Comparison of ENCODE assay signal across 17 cellular contexts in genomic region chr7:157687158-157687557, GRCh38.
A peak's percentile ranks its signal among the peaks of the same experiment; 100 is the strongest.
DNase-seq lines count a peak whose midpoint lies in the region; ATAC-seq, FAIRE-seq and TF ChIP-seq lines count a peak whose summit lies in the region.
"Had no signal": no experiment of that assay in that cellular context is flagged by ENCODE, and none has a peak within 500 bp of the region (broad histone marks: within the 10 kb centered on the region; RNA-seq: fewer than 3 reads in every experiment).

No MANE protein-coding gene starts in this region.

- H3K4me2 ChIP-seq in Loucy (ENCODE audit: low read depth, low read length, poor library complexity, severe bottlenecking) (peak overlapping the region; percentile 38), H1 (ENCODE audit: insufficient read depth in 1 of 2, low read depth in 2 of 2, low read length in 2 of 2) (no peak overlapping the region), hepatocyte (no peak overlapping the region)

- FAIRE-seq in H1 (lab: Jason Lieb, UNC): no peak
- FAIRE-seq: GM19239 had no signal

- H2BK15ac ChIP-seq in H1 (ENCODE audit: low read length): no peak overlapping the region

- H2BK120ac ChIP-seq in H1 (replicated peaks; ENCODE audit: low read depth, low read length): no peak overlapping the region

- H3K27me3 ChIP-seq in Loucy (ENCODE audit: insufficient read depth, low read length, poor library complexity, severe bottlenecking) (peaks cover 3% of the 10 kb centered on the region), H1 (replicated peaks in 1 of 4; ENCODE audit: control insufficient read depth in 3 of 4, extremely low read depth in 1 of 4, insufficient read depth in 3 of 4, low read length in 3 of 4) (peaks cover 88 to 95% (median 91%) of the 10 kb centered on the region in 4 experiments), neuron (ENCODE audit: insufficient read depth, low read length) (no peaks in the 10 kb centered on the region), hepatocyte (peaks cover 93% of the 10 kb centered on the region)

- H2AFZ ChIP-seq in Loucy (ENCODE audit: low read length): no peak overlapping the region
- no peak overlapping the region for H2AFZ ChIP-seq in H1 (ENCODE audit: low read length)
- H2AFZ ChIP-seq in neuron (ENCODE audit: low read depth, low read length): no peak overlapping the region
- H2AFZ ChIP-seq in hepatocyte: no peak overlapping the region

- no peaks in the 10 kb centered on the region; the same call in 1 of the 2 replicates for H3F3A ChIP-seq in Loucy (ENCODE audit: low read depth)

- H3K9ac ChIP-seq in Loucy (ENCODE audit: low read depth, low read length, poor library complexity, severe bottlenecking) (no peak overlapping the region), H1 (replicated peaks in 1 of 4; ENCODE audit: extremely low read depth in 1 of 4, low read depth in 3 of 4, low read length in 3 of 4) (no peak overlapping the region)

- WGBS in H1 (ENCODE audit: extremely low coverage in 1 of 2, insufficient coverage in 1 of 2, insufficient read length in 1 of 2, insufficient replicate concordance in 2 of 2, low coverage in 1 of 2, low lambda C conversion rate in 2 of 2, missing lambda C conversion rate in 1 of 2), 2 experiments: 22% methylated on average over 5 of the region's 5 CpGs; no CpG with 5 or more reads in 1 of the 2 experiments
- 22% methylated on average over 5 of the region's 5 CpGs for WGBS in hepatocyte (ENCODE audit: low lambda C conversion rate, missing lambda C conversion rate)

- H3K9me3 ChIP-seq in Loucy (ENCODE audit: insufficient read depth, low read depth, low read length) (no peaks in the 10 kb centered on the region), H1 (ENCODE audit: insufficient read depth in 2 of 2, low read depth in 1 of 2, low read length in 1 of 2) (no peaks in the 10 kb centered on the region; a peak in 1 of 4 replicates), neuron (ENCODE audit: low read length) (no peaks in the 10 kb centered on the region), hepatocyte (ENCODE audit: low read depth) (no peaks in the 10 kb centered on the region)
- H3K9me3 ChIP-seq: BE2C had no signal

- H2BK12ac ChIP-seq in H1 (ENCODE audit: low read depth, low read length): no peak overlapping the region

- no peak for TF ChIP-seq CTCF in Loucy (conservative IDR thresholded peaks at IDR 0.05; ENCODE audit: low read length)
- no peak for TF ChIP-seq CTCF in H1 (IDR thresholded peaks at IDR 0.05; ENCODE audit: control extremely low read depth in 1 of 3, insufficient read depth in 1 of 3, low read depth in 1 of 3, low read length in 3 of 3)
- no peak for TF ChIP-seq CTCF in hepatocyte (IDR thresholded peaks at IDR 0.05; ENCODE audit: poor library complexity)

- H3K4ac ChIP-seq in H1 (replicated peaks; ENCODE audit: insufficient read length, low read depth, low read length): no peak overlapping the region

- H3K4me3 ChIP-seq in Loucy (ENCODE audit: low read length, poor library complexity, severe bottlenecking) (no peak overlapping the region), H1 (ENCODE audit: extremely low read depth in 1 of 4, insufficient read depth in 2 of 4, low read depth in 3 of 4, low read length in 4 of 4) (no peak overlapping the region), neuron (ENCODE audit: low read length) (peak overlapping the region; percentile 65), hepatocyte (no peak overlapping the region)

- no peak for ATAC-seq in Right ventricle myocardium superior (ENCODE audit: poor library complexity)
- ATAC-seq: Panc1 had no signal

- H4K91ac ChIP-seq in H1 (replicated peaks; ENCODE audit: insufficient read length, low read length): no peak overlapping the region

- intact Hi-C loops in Right ventricle myocardium superior (cut with DNase I): no loop called here

- peaks cover 16% of the 10 kb centered on the region; the same call in 1 of the 2 replicates for H3K23me2 ChIP-seq in H1 (ENCODE audit: low read depth, low read length)

- H3K9me2 ChIP-seq in Loucy (replicated peaks; ENCODE audit: low read depth, low read length) (no peaks in the 10 kb centered on the region), hepatocyte (replicated peaks; ENCODE audit: insufficient read depth) (no peaks in the 10 kb centered on the region)

- no peak overlapping the region for H4K5ac ChIP-seq in H1 (ENCODE audit: insufficient read length, low read depth, low read length)

- no peak overlapping the region for H2AK5ac ChIP-seq in H1 (ENCODE audit: low read depth, low read length)

- DNase-seq in NCI-H526 treated with DMSO at 0.1 percent for 48 hours (lab: John Stamatoyannopoulos, UW): peak; percentile 38
- DNase-seq in NCI-H526 (lab: John Stamatoyannopoulos, UW): no peak
- DNase-seq in H1 (ENCODE audit: low read depth in 1 of 2, low spot score in 2 of 2): peak in 1 of 2 experiments; percentile 6
- no peak for DNase-seq in mucosa of gallbladder (ENCODE audit: low spot score)
- DNase-seq in Right ventricle myocardium superior: no peak
- no peak for DNase-seq in hepatocyte (ENCODE audit: low spot score)
- DNase-seq: 8988T; BE2C; Calu3; CD4-positive, alpha-beta T cell; NCI-H1417 treated with DMSO at 0.1 percent for 48 hours; NCI-H2029; NCI-H510A had no signal

- no peak for TF ChIP-seq RAD21 in H1 (IDR thresholded peaks at IDR 0.05 in 1 of 2, conservative IDR thresholded peaks at IDR 0.05 in 1 of 2; ENCODE audit: low read depth in 2 of 2, low read length in 2 of 2)

- H3K79me2 ChIP-seq in Loucy (ENCODE audit: insufficient read depth, low read length) (peaks cover 43% of the 10 kb centered on the region), H1 (ENCODE audit: control insufficient read depth in 1 of 2, insufficient read depth in 2 of 2, low read length in 2 of 2) (no peaks in the 10 kb centered on the region), hepatocyte (no peaks in the 10 kb centered on the region)

- H3K36me3 ChIP-seq in Loucy (ENCODE audit: insufficient read depth, low read length) (no peaks in the 10 kb centered on the region; the same call in 1 of the 2 replicates), H1 (ENCODE audit: control insufficient read depth in 2 of 4, insufficient read depth in 4 of 4, low read length in 3 of 4) (peaks cover 0 to 14% (median 0%) of the 10 kb centered on the region in 4 experiments; a peak in 1 of 8 replicates), neuron (ENCODE audit: insufficient read depth, low read length) (peaks cover 44% of the 10 kb centered on the region), hepatocyte (replicated peaks; ENCODE audit: insufficient read depth, low read depth) (no peaks in the 10 kb centered on the region)
- H3K36me3 ChIP-seq: BE2C had no signal

- no peak overlapping the region for H3K18ac ChIP-seq in H1 (ENCODE audit: extremely low read depth, low read length)

- H2BK5ac ChIP-seq in H1 (ENCODE audit: low read depth, low read length): no peak overlapping the region

- H3K27ac ChIP-seq in H1 (ENCODE audit: low read depth, low read length) (no peak overlapping the region), hepatocyte (no peak overlapping the region)

- CTCF ChIA-PET in H1 (lab: Charles Lee; ENCODE audit: partially characterized antibody): no interaction called here

- TF ChIP-seq EP300 in H1 (IDR thresholded peaks at IDR 0.05; ENCODE audit: borderline replicate concordance in 1 of 2, low read depth in 2 of 2, low read length in 2 of 2): no peak

- no peak overlapping the region for H3K56ac ChIP-seq in H1 (replicated peaks; ENCODE audit: insufficient read length, low read depth, low read length)

- H4K20me1 ChIP-seq in Loucy (ENCODE audit: insufficient read depth, low read length, poor library complexity, severe bottlenecking) (no peaks in the 10 kb centered on the region), H1 (replicated peaks in 1 of 2; ENCODE audit: control insufficient read depth in 1 of 2, insufficient read depth in 2 of 2, low read length in 2 of 2) (peaks cover 25 to 30% of the 10 kb centered on the region in 2 experiments), hepatocyte (ENCODE audit: insufficient read depth, poor library complexity, severe bottlenecking) (no peaks in the 10 kb centered on the region)

- no peak for TF ChIP-seq POLR2A in H1 (IDR thresholded peaks at IDR 0.05; ENCODE audit: control extremely low read depth in 1 of 2, low read depth in 2 of 2, low read length in 2 of 2)

- no peak overlapping the region for H3K14ac ChIP-seq in H1 (ENCODE audit: insufficient read length)

- H3K4me1 ChIP-seq in Loucy (ENCODE audit: insufficient read depth, low read length, poor library complexity, severe bottlenecking) (peaks cover 10% of the 10 kb centered on the region), H1 (replicated peaks in 1 of 4; ENCODE audit: control insufficient read depth in 3 of 4, insufficient read depth in 4 of 4, low read length in 3 of 4) (peaks cover 7 to 45% (median 24%) of the 10 kb centered on the region in 4 experiments), neuron (ENCODE audit: insufficient read depth, low read length) (peaks cover 34% of the 10 kb centered on the region), hepatocyte (ENCODE audit: insufficient read depth) (peaks cover 9% of the 10 kb centered on the region)
- H3K4me1 ChIP-seq: BE2C had no signal

- H4K8ac ChIP-seq in H1 (ENCODE audit: extremely low read depth, insufficient read depth, low read length): no peak overlapping the region

- no peak overlapping the region for H3K23ac ChIP-seq in H1 (ENCODE audit: insufficient read length)

- no peak overlapping the region for H2BK20ac ChIP-seq in H1 (ENCODE audit: low read length)

- POLR2A ChIA-PET in H1 (lab: Charles Lee; ENCODE audit: partially characterized antibody): interaction anchor here (1.0 kb wide), 1 partner anchor 12 kb away, joined by 3 read pairs; no protein-coding TSS in a partner anchor

- H3K79me1 ChIP-seq in H1 (ENCODE audit: low read depth, low read length): no peaks in the 10 kb centered on the region

TF ChIP-seq in H1, 55 proteins besides CTCF, POLR2A, EP300 and RAD21:
- TF ChIP-seq SRF (IDR thresholded peaks at IDR 0.05; ENCODE audit: low read depth, low read length) (no peak), CBX8 (IDR thresholded peaks at IDR 0.05; ENCODE audit: borderline replicate concordance, low read depth, low read length) (peak; percentile 87; the same call in 1 of the 2 replicates)
